In the genomic region with DNA sequence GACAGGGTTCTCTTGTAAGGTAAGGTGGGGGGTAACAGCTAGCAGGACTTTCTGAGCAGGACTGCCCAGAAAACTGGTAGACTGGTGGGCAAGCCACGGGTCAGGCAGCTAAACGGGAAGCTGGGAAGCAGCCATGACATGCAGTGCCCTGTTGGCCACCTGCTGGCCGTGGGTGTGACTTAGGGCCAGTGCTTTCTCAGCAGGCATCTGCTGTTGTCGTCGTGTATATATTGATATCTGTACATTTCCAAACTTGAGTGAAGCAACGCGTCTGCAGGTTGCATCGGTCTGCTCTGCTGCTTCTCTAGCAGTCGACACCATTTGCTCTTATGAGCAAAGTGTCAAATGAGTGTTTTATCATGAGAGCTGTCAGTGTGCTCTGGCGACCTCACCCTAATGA, we compare ENCODE assay signal across 1 cellular context.
TF ChIP-seq lines count a peak whose summit lies in the region.

No MANE protein-coding gene starts in this region.

TF ChIP-seq in IMR-90, 13 proteins besides CTCF, POLR2A, EP300 and RAD21 (continued from another document):
- TF ChIP-seq, protein P1, sequence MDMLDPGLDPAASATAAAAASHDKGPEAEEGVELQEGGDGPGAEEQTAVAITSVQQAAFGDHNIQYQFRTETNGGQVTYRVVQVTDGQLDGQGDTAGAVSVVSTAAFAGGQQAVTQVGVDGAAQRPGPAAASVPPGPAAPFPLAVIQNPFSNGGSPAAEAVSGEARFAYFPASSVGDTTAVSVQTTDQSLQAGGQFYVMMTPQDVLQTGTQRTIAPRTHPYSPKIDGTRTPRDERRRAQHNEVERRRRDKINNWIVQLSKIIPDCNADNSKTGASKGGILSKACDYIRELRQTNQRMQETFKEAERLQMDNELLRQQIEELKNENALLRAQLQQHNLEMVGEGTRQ (IDR thresholded peaks at IDR 0.05; ENCODE audit: low read depth, low read length), result no peak
- no peak for TF ChIP-seq MXI1 (IDR thresholded peaks at IDR 0.05; ENCODE audit: borderline replicate concordance, low read depth, low read length)
- no peak for TF ChIP-seq MAFK (IDR thresholded peaks at IDR 0.05; ENCODE audit: low read depth, low read length)
- TF ChIP-seq NFE2L2 (IDR thresholded peaks at IDR 0.05; ENCODE audit: low read depth, low read length), result no peak
- no peak for TF ChIP-seq MAZ (IDR thresholded peaks at IDR 0.05; ENCODE audit: borderline replicate concordance, low read depth, low read length)
- TF ChIP-seq FOS (IDR thresholded peaks at IDR 0.05; ENCODE audit: low read depth, low read length), result no peak
- TF ChIP-seq CHD1 (IDR thresholded peaks at IDR 0.05; ENCODE audit: low read depth, low read length), result no peak
